In genomic region chr1:118987431-118988185, GRCh38 we compare ENCODE assay signal across 8 cellular contexts. TPM values are rescaled to one million over a fixed set of nuclear protein-coding genes. Genes with fewer than 3 reads are reported as not detected.
DNase-seq lines count a peak whose midpoint lies in the region; ATAC-seq and TF ChIP-seq lines count a peak whose summit lies in the region.

No MANE protein-coding gene starts in this region.

- peaks cover 15% of the 10 kb centered on the region for H3K36me3 ChIP-seq in mesodermal cell (ENCODE audit: control insufficient read depth, insufficient read depth, low read length)

- peak; percentile 50 for DNase-seq in AG08395 (ENCODE audit: low spot score)
- peak; percentile 26 to 61 for DNase-seq in cardiac fibroblast (ENCODE audit: low read depth in 2 of 2)
- no peak for DNase-seq in central memory CD4-positive, alpha-beta T cell
- no peak for DNase-seq in stimulated activated naive CD4-positive, alpha-beta T cell (lab: John Stamatoyannopoulos, UW)
- no peak for DNase-seq in NCI-H1048 (lab: John Stamatoyannopoulos, UW)

- WGBS in mesodermal cell (ENCODE audit: insufficient coverage in 2 of 2), 2 experiments: 0% methylated on average over 57 to 62 of the region's 67 CpGs

- peaks cover 5% of the 10 kb centered on the region for H3K9me3 ChIP-seq in mesodermal cell (ENCODE audit: control insufficient read depth, low read length)

- H3K4me3 ChIP-seq in cardiac fibroblast (replicated peaks in 1 of 2; ENCODE audit: low read depth in 2 of 2, low read length in 2 of 2) (peak overlapping the region; percentile 39 to 59), mesodermal cell (ENCODE audit: extremely low read depth, insufficient read depth, low read length, poor library complexity, severe bottlenecking) (peak overlapping the region; percentile 60)

- ATAC-seq in GM19452 (IDR thresholded peaks at IDR 0.05; ENCODE audit: unreplicated experiment) (peak; percentile 33), HG02678 (IDR thresholded peaks at IDR 0.05; ENCODE audit: unreplicated experiment) (no peak)

- peaks cover 27% of the 10 kb centered on the region for H3K4me1 ChIP-seq in mesodermal cell (ENCODE audit: control insufficient read depth, insufficient read depth, low read length, poor library complexity, severe bottlenecking)

- peak overlapping the region; percentile 10 for H3K27ac ChIP-seq in mesodermal cell (ENCODE audit: low read depth, low read length, severe bottlenecking)

- no peak for TF ChIP-seq CTCF in cardiac fibroblast (IDR thresholded peaks at IDR 0.05; ENCODE audit: low read depth, low read length)

RNA-seq across cellular contexts. Expression of gene TBX15, which starts 0.5 kb away (rescaled TPM):
- polyA plus RNA-seq in mesodermal cell (2013, experiment 1 of 2): 5.5 TPM
- 5.2 TPM for polyA plus RNA-seq in mesodermal cell (2013, experiment 2 of 2)

Comparison
In these comparisons a context has a peak if more than half of its experiments do, and no peak if none do; other contexts are left out.
1. DNase-seq: peak in AG08395 (single experiment) and cardiac fibroblast (2 of 2); none in central memory CD4-positive, alpha-beta T cell (single experiment), stimulated activated naive CD4-positive, alpha-beta T cell (0 of 6) and NCI-H1048 (single experiment).